Comparison of ENCODE assay signal across 8 cellular contexts in the genomic region with DNA sequence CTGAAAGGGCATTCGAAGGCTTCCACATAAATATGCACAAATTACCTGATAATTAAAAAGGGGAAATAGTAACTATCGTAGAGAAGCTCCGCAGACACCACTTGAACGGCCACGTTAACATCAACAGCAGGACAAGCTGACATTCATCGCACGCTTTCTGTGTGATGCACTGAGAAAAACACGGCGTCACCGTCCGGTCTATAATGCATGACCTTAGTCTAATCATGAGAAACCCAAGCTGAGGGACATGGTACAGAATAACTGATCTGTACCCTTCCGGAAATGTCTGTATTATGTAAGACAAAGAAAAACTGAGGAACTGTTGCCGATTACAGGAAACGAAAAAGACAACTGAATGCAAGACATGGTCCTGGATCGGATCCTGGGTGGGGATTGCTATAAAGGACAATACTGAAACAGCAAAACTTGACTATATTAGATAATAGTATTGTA. TPM values are rescaled to one million over a fixed set of nuclear protein-coding genes. Genes with fewer than 3 reads are reported as not detected.
DNase-seq lines count a peak whose midpoint lies in the region; ATAC-seq and TF ChIP-seq lines count a peak whose summit lies in the region.

No MANE protein-coding gene starts in this region.

- peak overlapping the region; percentile 58 for H3K9ac ChIP-seq in HCT116 (ENCODE audit: low read length)

- no peaks in the 10 kb centered on the region for H4K20me1 ChIP-seq in HCT116 (ENCODE audit: insufficient read depth)

- H3K27ac Mint-ChIP-seq in activated CD4-positive, alpha-beta memory T cell treated with anti-CD3 and anti-CD28 coated beads for 36 hours, result peak overlapping the region; percentile 99

- H3K4me1 ChIP-seq in HCT116 (ENCODE audit: control insufficient read depth in 1 of 2, insufficient read depth in 2 of 2, low read length in 2 of 2) (peaks cover 42 to 63% of the 10 kb centered on the region in 2 experiments), neutrophil (ENCODE audit: control insufficient read depth in 1 of 2, insufficient read depth in 1 of 2, low read depth in 1 of 2, low read length in 1 of 2) (peaks cover 21 to 32% of the 10 kb centered on the region in 2 experiments)

- TF ChIP-seq CTCF in GM10266 (IDR thresholded peaks at IDR 0.05; ENCODE audit: control insufficient read depth, insufficient read depth, low read depth, missing control alignments), result no peak
- no peak for TF ChIP-seq CTCF in HCT116 (IDR thresholded peaks at IDR 0.05 in 2 of 3, conservative IDR thresholded peaks at IDR 0.05 in 1 of 3; ENCODE audit: borderline replicate concordance in 1 of 3, insufficient read depth in 1 of 3, low read depth in 2 of 3, low read length in 2 of 3)
- no peak for TF ChIP-seq CTCF in neutrophil (IDR thresholded peaks at IDR 0.05)

- H3K9me2 ChIP-seq in HCT116 (ENCODE audit: insufficient read depth), result no peaks in the 10 kb centered on the region

- H3K4me2 ChIP-seq in HCT116 (ENCODE audit: low read length), result peak overlapping the region; percentile 79

- ATAC-seq in HCT116, result no peak

- H3K27me3 Mint-ChIP-seq in activated CD4-positive, alpha-beta memory T cell treated with anti-CD3 and anti-CD28 coated beads for 36 hours, result no peaks in the 10 kb centered on the region

- H3K79me2 ChIP-seq in HCT116 (ENCODE audit: insufficient read depth, low read length), result peaks cover 42% of the 10 kb centered on the region

- RAD21 ChIA-PET in HCT116 (lab: Charles Lee; ENCODE audit: low non-redundant PET in 1 of 2, low total read pairs in 2 of 2, uncharacterized antibody in 2 of 2, unreplicated experiment in 2 of 2), result no interaction called here

- no peaks in the 10 kb centered on the region for H3K9me3 Mint-ChIP-seq in activated CD4-positive, alpha-beta memory T cell treated with anti-CD3 and anti-CD28 coated beads for 36 hours

- H3K4me1 Mint-ChIP-seq in activated CD4-positive, alpha-beta memory T cell treated with anti-CD3 and anti-CD28 coated beads for 36 hours (ENCODE audit: low read depth), result peaks cover 22% of the 10 kb centered on the region

- intact Hi-C loops in HCT116 (cut with micrococcal nuclease), result no loop called here
- intact Hi-C loops in activated CD4-positive, alpha-beta memory T cell treated with anti-CD3 and anti-CD28 coated beads for 36 hours (cut with micrococcal nuclease), result loop anchor here (1.0 to 10.0 kb wide), 9 partner anchors 15 to 568 kb away; partner anchors contain the start of genes ACO2, DESI1, L3MBTL2 and PHF5A

- peaks cover 6 to 25% of the 10 kb centered on the region in 2 experiments; a peak in 3 of 4 replicates for H3K36me3 ChIP-seq in HCT116 (ENCODE audit: control insufficient read depth in 1 of 2, insufficient read depth in 2 of 2, low read length in 2 of 2)
- no peaks in the 10 kb centered on the region for H3K36me3 ChIP-seq in neutrophil

- H2AFZ ChIP-seq in HCT116 (ENCODE audit: low read depth, low read length, poor library complexity, severe bottlenecking), result no peak overlapping the region

- POLR2A ChIA-PET in HCT116 (lab: Charles Lee), result interaction anchor here (0.7 to 1.3 kb wide), 6 partner anchors 15 to 789 kb away, joined by 3 to 7 read pairs (median 4); partner anchors contain the start of genes TEF, TOB2 and ZC3H7B
- POLR2A ChIA-PET in activated CD4-positive, alpha-beta memory T cell treated with anti-CD3 and anti-CD28 coated beads for 36 hours (lab: Charles Lee), result interaction anchor here (0.7 to 2.1 kb wide), 9 partner anchors 15 to 335 kb away, joined by 3 to 33 read pairs (median 5); partner anchors contain the start of genes ACO2, DESI1, PHF5A and PMM1

- H3K27me3 ChIP-seq in HCT116 (ENCODE audit: insufficient read depth, low read length) (no peaks in the 10 kb centered on the region), neutrophil (no peaks in the 10 kb centered on the region)

- H3K36me3 Mint-ChIP-seq in activated CD4-positive, alpha-beta memory T cell treated with anti-CD3 and anti-CD28 coated beads for 36 hours, result peaks cover 22% of the 10 kb centered on the region

- no peak for TF ChIP-seq POLR2A in HCT116 (IDR thresholded peaks at IDR 0.05; ENCODE audit: borderline replicate concordance, extremely low read depth, insufficient read depth, insufficient read length)

- no peaks in the 10 kb centered on the region for H3K9me3 ChIP-seq in HCT116 (ENCODE audit: control insufficient read depth in 1 of 2, insufficient read depth in 1 of 2, low read depth in 1 of 2, low read length in 2 of 2)
- no peaks in the 10 kb centered on the region for H3K9me3 ChIP-seq in neutrophil

- DNase-seq in GM10266 (ENCODE audit: extremely low spot score) (peak; percentile 43), HCT116 (ENCODE audit: low read depth, low spot score) (no peak), NAMALWA (ENCODE audit: low spot score) (peak; percentile 89), epithelial cell of prostate (ENCODE audit: low read depth, low spot score) (no peak), NCI-H226 (no peak), mesenteric fat pad (ENCODE audit: low spot score) (no peak)
- peak; percentile 77 for DNase-seq in activated CD4-positive, alpha-beta memory T cell treated with anti-CD3 and anti-CD28 coated beads for 36 hours

- CTCF ChIA-PET in HCT116 (lab: Charles Lee), result no interaction called here
- CTCF ChIA-PET in activated CD4-positive, alpha-beta memory T cell treated with anti-CD3 and anti-CD28 coated beads for 36 hours (lab: Charles Lee), result interaction anchor here (0.7 to 3.6 kb wide), 2 partner anchors 15 to 182 kb away, joined by 3 to 24 read pairs; partner anchors contain the start of genes ACO2, PHF5A and ZC3H7B

- peak overlapping the region; percentile 98 for H3K4me3 Mint-ChIP-seq in activated CD4-positive, alpha-beta memory T cell treated with anti-CD3 and anti-CD28 coated beads for 36 hours

- TF ChIP-seq RAD21 in HCT116 (IDR thresholded peaks at IDR 0.05; ENCODE audit: low read depth), result no peak

- TSS peak; percentile 79 for BruUV-seq in HCT116 (replicated peaks; lab: Mats Ljungman, UMichigan)

- H3K27ac ChIP-seq in HCT116 (ENCODE audit: low read depth, low read length) (peak overlapping the region; percentile 96), epithelial cell of prostate (peak overlapping the region; percentile 99), neutrophil (peak overlapping the region; percentile 87)

- H3K4me3 ChIP-seq in HCT116 (replicated peaks in 1 of 2; ENCODE audit: low read depth in 1 of 2, low read length in 2 of 2), result peak overlapping the region; percentile 57 to 89
- peak overlapping the region; percentile 93 to 98 for H3K4me3 ChIP-seq in neutrophil (ENCODE audit: low read depth in 1 of 2, low read length in 1 of 2)

TF ChIP-seq in HCT116, 20 proteins besides CTCF, POLR2A, EP300 and RAD21 (continues in another document):
- TF ChIP-seq ZNF274 (IDR thresholded peaks at IDR 0.05; ENCODE audit: low read depth, low read length) (no peak), ELF1 (IDR thresholded peaks at IDR 0.05; ENCODE audit: borderline replicate concordance, low read depth) (no peak), EGR1 (IDR thresholded peaks at IDR 0.05; ENCODE audit: low read depth) (no peak), EZH2phosphoT487 (IDR thresholded peaks at IDR 0.05; ENCODE audit: borderline replicate concordance) (no peak), MAX (IDR thresholded peaks at IDR 0.05) (no peak), TCF7L2 (IDR thresholded peaks at IDR 0.05; ENCODE audit: borderline replicate concordance, extremely low read depth, insufficient read depth, insufficient read length) (no peak), SIN3A (IDR thresholded peaks at IDR 0.05; ENCODE audit: low read depth) (no peak), FOSL1 (IDR thresholded peaks at IDR 0.05; ENCODE audit: low read depth) (no peak), SRF (IDR thresholded peaks at IDR 0.05; ENCODE audit: low read depth) (no peak), CBX3 (IDR thresholded peaks at IDR 0.05; ENCODE audit: low read depth) (no peak), ZFX (IDR thresholded peaks at IDR 0.05) (no peak), YY1 (IDR thresholded peaks at IDR 0.05; ENCODE audit: extremely low read depth, insufficient replicate concordance, low read depth, low read length) (no peak), JUND (IDR thresholded peaks at IDR 0.05) (no peak)
- TF ChIP-seq, protein P1, sequence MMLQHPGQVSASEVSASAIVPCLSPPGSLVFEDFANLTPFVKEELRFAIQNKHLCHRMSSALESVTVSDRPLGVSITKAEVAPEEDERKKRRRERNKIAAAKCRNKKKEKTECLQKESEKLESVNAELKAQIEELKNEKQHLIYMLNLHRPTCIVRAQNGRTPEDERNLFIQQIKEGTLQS (IDR thresholded peaks at IDR 0.05), result no peak

RNA-seq across cellular contexts. Expression of gene RANGAP1, which starts 0.7 kb away (rescaled TPM):
- total RNA-seq in HCT116 (2021; ENCODE audit: unreplicated experiment) (121 TPM), mesenteric fat pad (42.7 TPM)
- 106 and 114 TPM in 2 replicates for polyA plus RNA-seq in HCT116 (2012)
- total RNA-seq in activated CD4-positive, alpha-beta memory T cell treated with anti-CD3 and anti-CD28 coated beads for 36 hours, result 100 to 1,000 TPM; 154 to 156 TPM

RNA-seq across cellular contexts. Expression of gene ZC3H7B, which starts 14.7 kb away (rescaled TPM):
- 42.0 TPM for total RNA-seq in HCT116 (2021; ENCODE audit: unreplicated experiment)
- 31.6 and 33.2 TPM in 2 replicates for polyA plus RNA-seq in HCT116 (2012)
- 10 to 100 TPM; 37.7 to 39.3 TPM for total RNA-seq in activated CD4-positive, alpha-beta memory T cell treated with anti-CD3 and anti-CD28 coated beads for 36 hours
- total RNA-seq in mesenteric fat pad, result 55.6 TPM

RNA-seq across cellular contexts. Expression of gene CHADL, which starts 45.9 kb away (rescaled TPM):
- total RNA-seq in HCT116 (2021; ENCODE audit: unreplicated experiment), result 0.47 TPM
- 0.03 TPM in 1 of 2 replicates, not detected in the other for polyA plus RNA-seq in HCT116 (2012)
- under 1 TPM; 0.12 to 0.21 TPM for total RNA-seq in activated CD4-positive, alpha-beta memory T cell treated with anti-CD3 and anti-CD28 coated beads for 36 hours
- 2.9 TPM for total RNA-seq in mesenteric fat pad

Comparison
In these comparisons a context has a peak if more than half of its experiments do, and no peak if none do; other contexts are left out.
1. DNase-seq: peak in GM10266 (single experiment), NAMALWA (single experiment) and activated CD4-positive, alpha-beta memory T cell treated with anti-CD3 and anti-CD28 coated beads for 36 hours (single experiment); none in HCT116 (single experiment), epithelial cell of prostate (single experiment), NCI-H226 (single experiment) and mesenteric fat pad (single experiment).
2. Peak in every context shown above with its lines, with median percentiles within 50 percentile points of each other: H3K27ac ChIP-seq.